7 cellular contexts compared by ENCODE assay signal in the genomic region with DNA sequence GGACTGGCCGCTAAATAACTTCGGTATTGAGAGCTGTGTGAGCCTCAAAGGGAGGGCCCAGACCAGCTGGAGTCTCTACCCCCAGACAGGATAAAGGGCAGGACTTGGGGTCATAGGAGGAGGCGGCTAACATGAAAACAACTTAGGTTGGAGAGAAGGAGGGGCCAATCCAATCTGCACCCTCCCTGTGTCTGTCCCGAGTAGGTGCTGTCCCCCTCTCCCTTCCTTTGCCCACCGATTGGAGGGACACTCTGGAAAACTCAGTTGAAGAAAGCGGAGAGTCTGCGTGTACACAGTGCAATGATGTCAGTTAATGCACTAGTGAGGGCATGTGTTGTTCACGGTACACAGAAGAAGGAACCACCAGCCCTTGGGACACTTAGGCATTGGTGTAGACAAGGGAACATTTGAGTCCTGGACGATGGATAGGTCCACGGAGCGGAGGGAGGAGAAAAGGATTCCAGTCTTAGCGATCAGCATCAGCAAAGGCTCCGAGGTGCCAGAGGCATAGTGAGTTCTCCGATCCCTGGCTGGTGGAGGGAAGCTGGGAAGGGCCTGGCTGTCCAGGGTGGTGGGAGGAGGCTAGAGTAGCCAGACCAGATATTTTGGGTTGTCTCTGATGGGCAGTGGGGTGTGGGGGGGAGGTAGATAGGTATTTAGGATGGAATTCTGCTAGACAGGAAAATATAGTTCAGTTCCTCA. TPM values are rescaled to one million over a fixed set of nuclear protein-coding genes. Genes with fewer than 3 reads are reported as not detected.
DNase-seq lines count a peak whose midpoint lies in the region; ATAC-seq, FAIRE-seq and TF ChIP-seq lines count a peak whose summit lies in the region.

No MANE protein-coding gene starts in this region.

- H3K4me1 Mint-ChIP-seq in activated B cell treated with CpG ODN at 0.5 μM for 24 hours, result peaks cover 27% of the 10 kb centered on the region
- peaks cover 84% of the 10 kb centered on the region for H3K4me1 Mint-ChIP-seq in stimulated activated effector memory CD8-positive, alpha-beta T cell treated with anti-CD3 and anti-CD28 coated beads, Interleukin-12 subunit alpha, Interleukin-12 subunit beta, amount 100 ng/mL, for 72 hours

- 0 out of 2 replicates have a peak, but pooled peaks have one; percentile 12 for TF ChIP-seq POLR2A in H54 (IDR thresholded peaks at IDR 0.05; ENCODE audit: low read depth, low read length)

- intact Hi-C loops in activated B cell treated with CpG ODN at 0.5 μM for 24 hours (cut with micrococcal nuclease) (no loop called here), left ventricle myocardium superior (cut with micrococcal nuclease) (no loop called here)

- DNase-seq in H54 (ENCODE audit: insufficient read length, low spot score) (no peak), activated B cell treated with CpG ODN at 0.5 μM for 24 hours (no peak), left ventricle myocardium superior (no peak), dermis blood vessel endothelial cell (no peak), iPS-NIHi7 (ENCODE audit: extremely low spot score) (no peak), NCI-H1092 treated with DMSO at 0.1 percent for 48 hours (lab: John Stamatoyannopoulos, UW) (no peak)
- no peak for DNase-seq in stimulated activated effector memory CD8-positive, alpha-beta T cell treated with anti-CD3 and anti-CD28 coated beads, Interleukin-12 subunit alpha, Interleukin-12 subunit beta, amount 100 ng/mL, for 72 hours (ENCODE audit: low spot score in 2 of 2)

- no peak for TF ChIP-seq CTCF in activated B cell treated with CpG ODN at 0.5 μM for 24 hours (IDR thresholded peaks at IDR 0.05)

- H3K9me3 Mint-ChIP-seq in activated B cell treated with CpG ODN at 0.5 μM for 24 hours, result no peaks in the 10 kb centered on the region
- no peaks in the 10 kb centered on the region for H3K9me3 Mint-ChIP-seq in stimulated activated effector memory CD8-positive, alpha-beta T cell treated with anti-CD3 and anti-CD28 coated beads, Interleukin-12 subunit alpha, Interleukin-12 subunit beta, amount 100 ng/mL, for 72 hours

- ATAC-seq in activated B cell treated with CpG ODN at 0.5 μM for 24 hours (ENCODE audit: low read depth) (no peak), left ventricle myocardium superior (peak; percentile 8)
- peak; percentile 26 for ATAC-seq in stimulated activated effector memory CD8-positive, alpha-beta T cell treated with anti-CD3 and anti-CD28 coated beads, Interleukin-12 subunit alpha, Interleukin-12 subunit beta, amount 100 ng/mL, for 72 hours

- FAIRE-seq in H54 (lab: Jason Lieb, UNC), result no peak

- CTCF ChIA-PET in activated B cell treated with CpG ODN at 0.5 μM for 24 hours (lab: Charles Lee), result interaction anchor here (2.9 kb wide), 1 partner anchor 16 kb away, joined by 9 read pairs; no protein-coding TSS in a partner anchor

- no peaks in the 10 kb centered on the region for H3K36me3 Mint-ChIP-seq in activated B cell treated with CpG ODN at 0.5 μM for 24 hours (ENCODE audit: low read depth)
- peaks cover 88% of the 10 kb centered on the region for H3K36me3 Mint-ChIP-seq in stimulated activated effector memory CD8-positive, alpha-beta T cell treated with anti-CD3 and anti-CD28 coated beads, Interleukin-12 subunit alpha, Interleukin-12 subunit beta, amount 100 ng/mL, for 72 hours

- H3K4me3 Mint-ChIP-seq in activated B cell treated with CpG ODN at 0.5 μM for 24 hours, result peak overlapping the region; percentile 38
- peak overlapping the region; percentile 95 for H3K4me3 Mint-ChIP-seq in stimulated activated effector memory CD8-positive, alpha-beta T cell treated with anti-CD3 and anti-CD28 coated beads, Interleukin-12 subunit alpha, Interleukin-12 subunit beta, amount 100 ng/mL, for 72 hours

- no peak overlapping the region for H3K27ac Mint-ChIP-seq in activated B cell treated with CpG ODN at 0.5 μM for 24 hours
- peak overlapping the region; percentile 77 for H3K27ac Mint-ChIP-seq in stimulated activated effector memory CD8-positive, alpha-beta T cell treated with anti-CD3 and anti-CD28 coated beads, Interleukin-12 subunit alpha, Interleukin-12 subunit beta, amount 100 ng/mL, for 72 hours

- POLR2A ChIA-PET in activated B cell treated with CpG ODN at 0.5 μM for 24 hours (lab: Charles Lee), result no interaction called here

- H3K27me3 Mint-ChIP-seq in activated B cell treated with CpG ODN at 0.5 μM for 24 hours, result peaks cover 65% of the 10 kb centered on the region

RNA-seq across cellular contexts. Expression of a gene that starts 0.8 kb away (rescaled TPM):
- total RNA-seq in activated B cell treated with CpG ODN at 0.5 μM for 24 hours, result 0.64 and 0.91 TPM in 2 replicates
- total RNA-seq in left ventricle myocardium superior, result 125 TPM
- total RNA-seq in dermis blood vessel endothelial cell, result 8.6 and 8.8 TPM in 2 replicates

RNA-seq across cellular contexts. Expression of a gene that starts 6.6 kb away (rescaled TPM):
- total RNA-seq in activated B cell treated with CpG ODN at 0.5 μM for 24 hours (5.9 and 7.3 TPM in 2 replicates), left ventricle myocardium superior (71.0 TPM), dermis blood vessel endothelial cell (0.65 and 2.0 TPM in 2 replicates)

RNA-seq across cellular contexts. Expression of a gene that starts 11.3 kb away (rescaled TPM):
- total RNA-seq in activated B cell treated with CpG ODN at 0.5 μM for 24 hours (5.6 and 6.5 TPM in 2 replicates), left ventricle myocardium superior (12.0 TPM), dermis blood vessel endothelial cell (7.8 and 9.0 TPM in 2 replicates)

RNA-seq across cellular contexts. Expression of a gene that starts 11.4 kb away (rescaled TPM):
- total RNA-seq in activated B cell treated with CpG ODN at 0.5 μM for 24 hours (31.5 and 37.3 TPM in 2 replicates), left ventricle myocardium superior (7.2 TPM), dermis blood vessel endothelial cell (18.2 and 26.5 TPM in 2 replicates)

RNA-seq across cellular contexts. Expression of a gene that starts 12.7 kb away (rescaled TPM):
- total RNA-seq in activated B cell treated with CpG ODN at 0.5 μM for 24 hours, result 10.6 and 18.7 TPM in 2 replicates
- total RNA-seq in left ventricle myocardium superior, result 12.4 TPM
- total RNA-seq in dermis blood vessel endothelial cell, result 7.1 and 11.4 TPM in 2 replicates

Comparison
In these comparisons a context has a peak if more than half of its experiments do, and no peak if none do; other contexts are left out.
1. RNA of a gene that starts 0.8 kb away (total RNA-seq): 125 TPM in left ventricle myocardium superior (single experiment); 8.6 to 8.8 TPM in dermis blood vessel endothelial cell and 0.64 to 0.91 TPM in activated B cell treated with CpG ODN at 0.5 μM for 24 hours; every median in the first group is over 10 times any median in the second.